Comparison of ENCODE assay signal across 1 cellular context in the genomic region with DNA sequence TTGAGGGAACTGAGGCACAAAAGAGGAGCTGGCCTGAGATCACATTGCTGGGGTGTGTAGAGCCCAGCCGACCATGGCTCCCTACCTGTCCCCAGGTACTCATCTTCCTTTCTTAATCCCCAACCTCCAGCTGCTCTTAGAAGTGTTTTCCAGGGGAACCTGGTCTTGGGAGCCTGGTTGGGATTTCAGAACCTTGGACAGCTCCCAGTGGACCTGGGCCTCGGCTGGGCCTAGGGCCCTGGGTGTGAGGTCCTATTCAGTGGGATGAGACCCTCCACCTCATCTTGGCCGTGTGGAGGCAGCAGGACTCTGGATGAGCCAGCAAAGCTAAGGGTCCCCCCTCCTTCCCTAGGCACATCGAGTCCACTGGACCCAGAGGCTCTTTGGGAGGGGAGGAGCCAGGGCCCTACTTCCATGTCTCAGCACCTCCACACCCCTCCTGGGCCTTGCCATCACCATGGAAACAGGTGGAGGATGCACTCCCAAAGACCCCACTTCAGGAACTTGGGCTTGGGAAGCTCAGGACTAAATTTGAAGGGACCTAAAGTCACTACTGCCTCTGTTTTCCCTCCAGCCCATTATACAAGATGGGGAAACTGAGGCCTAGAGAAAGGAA.
TF ChIP-seq lines count a peak whose summit lies in the region.

No MANE protein-coding gene starts in this region.

TF ChIP-seq in liver, 16 proteins besides CTCF, POLR2A, EP300 and RAD21 (continued from another document):
- TF ChIP-seq, protein P1, sequence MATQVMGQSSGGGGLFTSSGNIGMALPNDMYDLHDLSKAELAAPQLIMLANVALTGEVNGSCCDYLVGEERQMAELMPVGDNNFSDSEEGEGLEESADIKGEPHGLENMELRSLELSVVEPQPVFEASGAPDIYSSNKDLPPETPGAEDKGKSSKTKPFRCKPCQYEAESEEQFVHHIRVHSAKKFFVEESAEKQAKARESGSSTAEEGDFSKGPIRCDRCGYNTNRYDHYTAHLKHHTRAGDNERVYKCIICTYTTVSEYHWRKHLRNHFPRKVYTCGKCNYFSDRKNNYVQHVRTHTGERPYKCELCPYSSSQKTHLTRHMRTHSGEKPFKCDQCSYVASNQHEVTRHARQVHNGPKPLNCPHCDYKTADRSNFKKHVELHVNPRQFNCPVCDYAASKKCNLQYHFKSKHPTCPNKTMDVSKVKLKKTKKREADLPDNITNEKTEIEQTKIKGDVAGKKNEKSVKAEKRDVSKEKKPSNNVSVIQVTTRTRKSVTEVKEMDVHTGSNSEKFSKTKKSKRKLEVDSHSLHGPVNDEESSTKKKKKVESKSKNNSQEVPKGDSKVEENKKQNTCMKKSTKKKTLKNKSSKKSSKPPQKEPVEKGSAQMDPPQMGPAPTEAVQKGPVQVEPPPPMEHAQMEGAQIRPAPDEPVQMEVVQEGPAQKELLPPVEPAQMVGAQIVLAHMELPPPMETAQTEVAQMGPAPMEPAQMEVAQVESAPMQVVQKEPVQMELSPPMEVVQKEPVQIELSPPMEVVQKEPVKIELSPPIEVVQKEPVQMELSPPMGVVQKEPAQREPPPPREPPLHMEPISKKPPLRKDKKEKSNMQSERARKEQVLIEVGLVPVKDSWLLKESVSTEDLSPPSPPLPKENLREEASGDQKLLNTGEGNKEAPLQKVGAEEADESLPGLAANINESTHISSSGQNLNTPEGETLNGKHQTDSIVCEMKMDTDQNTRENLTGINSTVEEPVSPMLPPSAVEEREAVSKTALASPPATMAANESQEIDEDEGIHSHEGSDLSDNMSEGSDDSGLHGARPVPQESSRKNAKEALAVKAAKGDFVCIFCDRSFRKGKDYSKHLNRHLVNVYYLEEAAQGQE (IDR thresholded peaks at IDR 0.05) = peak; percentile 100
- TF ChIP-seq HNF4A (conservative IDR thresholded peaks at IDR 0.05) = no peak
